ENCODE assay signal across 11 cellular contexts in the genomic region with DNA sequence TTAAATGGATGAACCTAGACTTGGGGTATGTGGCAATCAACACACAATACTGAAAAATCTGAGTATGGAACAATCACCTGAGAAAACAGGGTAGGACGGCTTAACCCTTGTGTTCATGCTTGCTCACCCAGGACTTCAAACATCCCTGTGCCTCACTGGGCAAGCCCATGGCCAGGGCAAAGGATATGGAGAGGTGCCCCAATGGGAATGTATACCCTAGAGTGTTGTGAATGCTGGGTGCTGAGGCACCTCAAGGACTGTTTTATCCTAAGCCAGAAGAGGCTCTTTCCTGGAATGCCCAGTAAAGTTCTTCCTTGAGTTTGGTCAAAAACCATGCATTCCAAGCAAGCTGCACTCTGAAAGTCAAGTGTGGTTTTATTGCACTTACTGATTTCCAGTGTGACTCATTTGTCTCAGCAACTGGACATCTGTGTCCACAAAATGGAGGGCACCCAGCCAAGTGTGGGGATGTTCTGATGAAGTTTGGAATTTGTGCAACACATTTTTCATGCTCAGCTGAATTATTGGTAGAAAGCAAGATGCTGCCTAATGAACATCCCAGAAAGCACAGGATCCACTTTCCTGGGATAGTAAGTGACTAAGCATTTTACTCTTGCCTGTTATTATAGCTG.
DNase-seq lines count a peak whose midpoint lies in the region; ATAC-seq, FAIRE-seq and TF ChIP-seq lines count a peak whose summit lies in the region.
"Had no signal": no experiment of that assay in that cellular context is flagged by ENCODE, and none has a peak within 500 bp of the region (broad histone marks: within the 10 kb centered on the region; RNA-seq: fewer than 3 reads in every experiment).

No MANE protein-coding gene starts in this region.

- TF ChIP-seq CTCF in A549 (IDR thresholded peaks at IDR 0.05), result no peak
- TF ChIP-seq CTCF in chondrocyte (IDR thresholded peaks at IDR 0.05), result no peak
- no peak for TF ChIP-seq CTCF in lung (IDR thresholded peaks at IDR 0.05; ENCODE audit: control extremely low read depth, extremely low read depth)
- TF ChIP-seq CTCF in GM10248 (IDR thresholded peaks at IDR 0.05; ENCODE audit: control extremely low read depth, extremely low read depth, low read depth, missing control alignments), result no peak

- no peaks in the 10 kb centered on the region for H3K9me3 ChIP-seq in A549
- H3K9me3 ChIP-seq in lung (ENCODE audit: control insufficient read depth in 2 of 2, insufficient read depth in 1 of 2, low read length in 1 of 2), result no peaks in the 10 kb centered on the region

- H3K36me3 Mint-ChIP-seq in chondrocyte (ENCODE audit: low read depth), result peaks cover 3% of the 10 kb centered on the region
- H3K36me3 Mint-ChIP-seq: mesothelial cell of epicardium had no signal

- no peak for TF ChIP-seq POLR2A in A549 (IDR thresholded peaks at IDR 0.05; ENCODE audit: low read length)

- TF ChIP-seq RAD21 in A549 (conservative IDR thresholded peaks at IDR 0.05 in 1 of 2, IDR thresholded peaks at IDR 0.05 in 1 of 2), result peak in 1 of 2 experiments; percentile 46; a peak in 1 of 5 replicates

- H3K4me3 Mint-ChIP-seq in chondrocyte (ENCODE audit: unreplicated experiment), result no peak overlapping the region
- H3K4me3 Mint-ChIP-seq: CD4-positive, alpha-beta T cell; mesothelial cell of epicardium had no signal

- H3K27me3 ChIP-seq in lung (ENCODE audit: control insufficient read depth, insufficient read depth), result no peaks in the 10 kb centered on the region

- no peaks in the 10 kb centered on the region for H3K9me3 Mint-ChIP-seq in chondrocyte (ENCODE audit: low read depth)
- H3K9me3 Mint-ChIP-seq: mesothelial cell of epicardium had no signal

- ATAC-seq in A549 (peak; percentile 34 to 75; a peak in 4 of 6 replicates), lung (ENCODE audit: insufficient read depth, low FRiP score) (peak; percentile 65), GM19328 (IDR thresholded peaks at IDR 0.05; ENCODE audit: unreplicated experiment) (no peak)
- ATAC-seq: Panc1 had no signal

- peak overlapping the region; percentile 77 to 91 for H3K27ac ChIP-seq in A549
- no peak overlapping the region for H3K27ac ChIP-seq in lung (ENCODE audit: low read depth in 1 of 2, low read length in 1 of 2)

- WGBS in A549 (ENCODE audit: missing lambda C conversion rate), result 9% methylated on average over 1 of the region's 1 CpG
- WGBS in lung, 2 donors, result 86 to 94% methylated on average over 1 of the region's 1 CpG

- H3K4me1 ChIP-seq in A549 (peaks cover 31% of the 10 kb centered on the region), lung (ENCODE audit: control insufficient read depth in 2 of 2, insufficient read depth in 2 of 2, low read length in 2 of 2) (peaks cover 0 to 4% of the 10 kb centered on the region in 2 donors)

- DNase-seq in A549 (ENCODE audit: low read depth in 1 of 2, low spot score in 1 of 2) (peak in 1 of 2 experiments; percentile 79), HT1080 (ENCODE audit: low read depth) (peak; percentile 92), chondrocyte (ENCODE audit: low spot score) (no peak), lung (ENCODE audit: low spot score) (peak; percentile 31), NCI-H1105 (lab: John Stamatoyannopoulos, UW) (no peak), GM10248 (ENCODE audit: extremely low spot score) (no peak), activated gamma-delta T cell treated with Interleukin-2 at 50 U/mL for 16 hours (no peak)
- DNase-seq: CD4-positive, alpha-beta T cell had no signal

- H3K4me3 ChIP-seq in A549 (no peak overlapping the region), lung (no peak overlapping the region)

- H3K27ac Mint-ChIP-seq in chondrocyte (ENCODE audit: unreplicated experiment), result peak overlapping the region; percentile 60
- H3K27ac Mint-ChIP-seq: CD4-positive, alpha-beta T cell; mesothelial cell of epicardium had no signal

- H3K4me1 Mint-ChIP-seq in chondrocyte (ENCODE audit: low read depth), result peaks cover 33% of the 10 kb centered on the region

- POLR2A ChIA-PET in A549 (lab: Yijun Ruan, JAX) (no interaction called here), GM10248 (lab: Yijun Ruan, JAX) (no interaction called here)

- TF ChIP-seq EP300 in A549 (IDR thresholded peaks at IDR 0.05), result peak; percentile 31 to 59; a peak in 2 of 5 replicates

- peak overlapping the region; percentile 56 for H3K4me2 ChIP-seq in A549

- H3K36me3 ChIP-seq in lung (ENCODE audit: control insufficient read depth in 2 of 2, insufficient read depth in 2 of 2, low read length in 2 of 2), result no peaks in the 10 kb centered on the region

- CTCF ChIA-PET in A549 (lab: Yijun Ruan, JAX), result no interaction called here
- CTCF ChIA-PET in GM10248 (lab: Yijun Ruan, JAX), result no interaction called here

- no peak for FAIRE-seq in A549 (lab: Jason Lieb, UNC)

- no peaks in the 10 kb centered on the region for H3K27me3 Mint-ChIP-seq in chondrocyte (ENCODE audit: low read depth)
- H3K27me3 Mint-ChIP-seq: CD4-positive, alpha-beta T cell had no signal

TF ChIP-seq in A549, 52 proteins besides CTCF, POLR2A, EP300 and RAD21 (continues in another document):
- no peak for TF ChIP-seq ESRRA (IDR thresholded peaks at IDR 0.05; ENCODE audit: borderline replicate concordance, low read length)
- TF ChIP-seq MAFK (IDR thresholded peaks at IDR 0.05; ENCODE audit: partially characterized antibody), result peak; percentile 50
- TF ChIP-seq HOXB13 (CRISPR knock-in tag; IDR thresholded peaks at IDR 0.05; ENCODE audit: low read depth), result no peak
- no peak for TF ChIP-seq NFE2L2 (conservative IDR thresholded peaks at IDR 0.05; ENCODE audit: low read length)
- TF ChIP-seq GATA3 (IDR thresholded peaks at IDR 0.05; ENCODE audit: borderline replicate concordance), result peak; percentile 73; the same call in 1 of the 2 replicates
- no peak for TF ChIP-seq MAZ (IDR thresholded peaks at IDR 0.05; ENCODE audit: borderline replicate concordance, low read depth, low read length)
- peak; percentile 20; the same call in 1 of the 3 replicates for TF ChIP-seq SMC3 (IDR thresholded peaks at IDR 0.05)
- peak in 1 of 2 experiments; percentile 40; a peak in 1 of 5 replicates for TF ChIP-seq JUN (IDR thresholded peaks at IDR 0.05)
- no peak for TF ChIP-seq REST (IDR thresholded peaks at IDR 0.05)
- 0 out of 2 replicates have a peak, but pooled peaks have one; percentile 7 for TF ChIP-seq ATOH8 (CRISPR knock-in tag; IDR thresholded peaks at IDR 0.05; ENCODE audit: low read depth)
- no peak for TF ChIP-seq NPAS2 (CRISPR knock-in tag; IDR thresholded peaks at IDR 0.05; ENCODE audit: borderline replicate concordance)
- peak in 1 of 2 experiments; percentile 49; a peak in 2 of 4 replicates for TF ChIP-seq CEBPB (IDR thresholded peaks at IDR 0.05)
- TF ChIP-seq BCL3 (IDR thresholded peaks at IDR 0.05), result no peak
- no peak for TF ChIP-seq ZFP36 (IDR thresholded peaks at IDR 0.05; ENCODE audit: borderline replicate concordance, partially characterized antibody)
- peak; percentile 67 for TF ChIP-seq JUNB (IDR thresholded peaks at IDR 0.05)
- TF ChIP-seq E2F6 (IDR thresholded peaks at IDR 0.05; ENCODE audit: borderline replicate concordance, low read depth), result no peak

Comparison
In these comparisons a context has a peak if more than half of its experiments do, and no peak if none do; other contexts are left out.
1. DNase-seq: peak in HT1080 (single experiment) and lung (single experiment); none in chondrocyte (single experiment), NCI-H1105 (single experiment), GM10248 (single experiment) and activated gamma-delta T cell treated with Interleukin-2 at 50 U/mL for 16 hours (single experiment).
2. H3K27ac ChIP-seq: peak in A549 (2 of 2); none in lung (0 of 2).